In the genomic region with DNA sequence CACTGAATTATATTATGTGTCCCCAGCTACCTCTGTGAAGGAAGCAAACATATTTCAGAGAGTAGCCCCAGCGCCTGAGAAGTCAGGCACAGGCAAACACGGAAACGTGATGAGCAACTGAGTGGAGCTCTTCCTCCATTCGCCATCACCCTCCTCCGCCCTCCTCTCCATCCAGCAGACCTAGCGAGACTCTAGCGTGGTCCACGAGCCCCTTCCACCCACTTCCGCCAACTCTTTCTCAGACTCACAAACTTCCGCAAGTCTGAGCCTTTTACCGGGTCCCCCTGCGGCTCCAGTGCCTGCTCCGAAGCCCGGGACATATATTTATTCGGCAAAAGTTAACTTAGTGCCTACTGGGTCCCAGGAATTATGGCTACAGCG, we compare ENCODE assay signal across 8 cellular contexts. TPM values are rescaled to one million over a fixed set of nuclear protein-coding genes. Genes with fewer than 3 reads are reported as not detected.
DNase-seq lines count a peak whose midpoint lies in the region; ATAC-seq and TF ChIP-seq lines count a peak whose summit lies in the region.

No MANE protein-coding gene starts in this region.

- no peak for TF ChIP-seq CTCF in right atrium auricular region (IDR thresholded peaks at IDR 0.05)

- no peaks in the 10 kb centered on the region for H3K9me3 ChIP-seq in CD4-positive, alpha-beta memory T cell (ENCODE audit: control insufficient read depth in 1 of 2, low read length in 2 of 2)
- no peaks in the 10 kb centered on the region for H3K9me3 ChIP-seq in adipocyte (ENCODE audit: control insufficient read depth, low read length)
- no peaks in the 10 kb centered on the region for H3K9me3 ChIP-seq in right atrium auricular region

- peak overlapping the region; percentile 95 for H3K9ac ChIP-seq in adipocyte (ENCODE audit: low read length)

- intact Hi-C loops in CD4-positive, alpha-beta memory T cell (cut with micrococcal nuclease) = loop anchor here (1.0 to 2.0 kb wide), 6 partner anchors 39 to 1003 kb away; partner anchors contain the start of genes NOP56 and NSFL1C
- intact Hi-C loops in sciatic nerve (cut with DNase I) = no loop called here

- H3K27me3 Mint-ChIP-seq in CD4-positive, alpha-beta memory T cell = no peaks in the 10 kb centered on the region

- H3K4me1 ChIP-seq in CD4-positive, alpha-beta memory T cell (ENCODE audit: insufficient read depth, low read length) = peaks cover 32% of the 10 kb centered on the region
- H3K4me1 ChIP-seq in adipocyte (ENCODE audit: control insufficient read depth, insufficient read depth, low read length) (peaks cover 24% of the 10 kb centered on the region), right atrium auricular region (peaks cover 0 to 23% of the 10 kb centered on the region in 2 donors)

- peak overlapping the region; percentile 79 for H3K27ac ChIP-seq in CD4-positive, alpha-beta memory T cell (ENCODE audit: low read depth, low read length)
- H3K27ac ChIP-seq in right atrium auricular region = peak overlapping the region; percentile 91 to 94

- H3K4me3 Mint-ChIP-seq in CD4-positive, alpha-beta memory T cell = peak overlapping the region; percentile 96 to 99 (median 98)

- ATAC-seq in GM21360 (IDR thresholded peaks at IDR 0.05; ENCODE audit: unreplicated experiment) (peak; percentile 23), SK-N-SH treated with all-trans-retinoic acid at 6 μM for 48 hours (peak; percentile 66), sciatic nerve (peak; percentile 54)

- peaks cover 25 to 50% of the 10 kb centered on the region in 2 donors for H3K36me3 Mint-ChIP-seq in CD4-positive, alpha-beta memory T cell

- H3K9me3 Mint-ChIP-seq in CD4-positive, alpha-beta memory T cell = peaks cover 0 to 3% (median 0%) of the 10 kb centered on the region in 8 donors

- peak overlapping the region; percentile 85 to 90 for H3K4me3 ChIP-seq in CD4-positive, alpha-beta memory T cell (ENCODE audit: low read length in 2 of 2)
- peak overlapping the region; percentile 91 for H3K4me3 ChIP-seq in Jurkat, Clone E6-1 (ENCODE audit: low read length)
- peak overlapping the region; percentile 93 for H3K4me3 ChIP-seq in adipocyte (ENCODE audit: low read length)
- H3K4me3 ChIP-seq in right atrium auricular region = peak overlapping the region; percentile 69 to 70

- POLR2A ChIA-PET in CD4-positive, alpha-beta memory T cell (lab: Charles Lee; ENCODE audit: partially characterized antibody) = interaction anchor here (0.6 to 3.7 kb wide), 16 partner anchors 9 to 403 kb away, joined by 3 to 52 read pairs (median 7); partner anchors contain the start of genes IDH3B, NOP56, PTPRA and STK35

- H3K27ac Mint-ChIP-seq in CD4-positive, alpha-beta memory T cell = peak overlapping the region; percentile 96 to 99 (median 98)

- peaks cover 34% of the 10 kb centered on the region for H3K36me3 ChIP-seq in CD4-positive, alpha-beta memory T cell (ENCODE audit: insufficient read depth, low read length)
- peaks cover 27% of the 10 kb centered on the region for H3K36me3 ChIP-seq in adipocyte (ENCODE audit: control insufficient read depth, insufficient read depth, low read length, severe bottlenecking)
- peaks cover 28% of the 10 kb centered on the region for H3K36me3 ChIP-seq in right atrium auricular region

- H3K4me1 Mint-ChIP-seq in CD4-positive, alpha-beta memory T cell = peaks cover 28 to 51% (median 39%) of the 10 kb centered on the region in 4 donors

- CTCF ChIA-PET in CD4-positive, alpha-beta memory T cell (lab: Charles Lee; ENCODE audit: partially characterized antibody) = interaction anchor here (1.6 to 2.9 kb wide), 3 partner anchors 18 to 54 kb away, joined by 11 to 14 read pairs (median 11); no protein-coding TSS in a partner anchor

- DNase-seq in CD4-positive, alpha-beta memory T cell = peak; percentile 62 to 79 (median 70)
- DNase-seq in Jurkat, Clone E6-1 (ENCODE audit: low read depth, low spot score) = peak; percentile 35
- DNase-seq in adipocyte (ENCODE audit: low read depth) (peak; percentile 74), right atrium auricular region (ENCODE audit: low spot score) (no peak), sciatic nerve (ENCODE audit: low spot score) (no peak), GOT3 (lab: John Stamatoyannopoulos, UW) (no peak)

- no peaks in the 10 kb centered on the region for H3K27me3 ChIP-seq in CD4-positive, alpha-beta memory T cell (ENCODE audit: insufficient read depth, low read length)
- H3K27me3 ChIP-seq in adipocyte (replicated peaks; ENCODE audit: control insufficient read depth, insufficient read depth, low read length) (no peaks in the 10 kb centered on the region), right atrium auricular region (no peaks in the 10 kb centered on the region)

TF ChIP-seq in SK-N-SH treated with all-trans-retinoic acid at 6 μM for 48 hours, 23 proteins besides CTCF, POLR2A, EP300 and RAD21 (continues in another document):
- TF ChIP-seq CSDC2 (CRISPR knock-in tag; IDR thresholded peaks at IDR 0.05) (no peak), RARB (CRISPR knock-in tag; IDR thresholded peaks at IDR 0.05) (no peak), SNAI2 (CRISPR knock-in tag; IDR thresholded peaks at IDR 0.05) (no peak), ESRRG (CRISPR knock-in tag; IDR thresholded peaks at IDR 0.05) (no peak), ZNF8 (CRISPR knock-in tag; IDR thresholded peaks at IDR 0.05) (no peak), PPARA (CRISPR knock-in tag; IDR thresholded peaks at IDR 0.05; ENCODE audit: borderline replicate concordance) (no peak), GLIS3 (CRISPR knock-in tag; IDR thresholded peaks at IDR 0.05) (no peak), ZNF565 (CRISPR knock-in tag; conservative IDR thresholded peaks at IDR 0.05; ENCODE audit: low read depth) (no peak), BACH2 (CRISPR knock-in tag; IDR thresholded peaks at IDR 0.05; ENCODE audit: borderline replicate concordance) (no peak), TOX (CRISPR knock-in tag; IDR thresholded peaks at IDR 0.05; ENCODE audit: borderline replicate concordance) (no peak)
- TF ChIP-seq, protein P1, sequence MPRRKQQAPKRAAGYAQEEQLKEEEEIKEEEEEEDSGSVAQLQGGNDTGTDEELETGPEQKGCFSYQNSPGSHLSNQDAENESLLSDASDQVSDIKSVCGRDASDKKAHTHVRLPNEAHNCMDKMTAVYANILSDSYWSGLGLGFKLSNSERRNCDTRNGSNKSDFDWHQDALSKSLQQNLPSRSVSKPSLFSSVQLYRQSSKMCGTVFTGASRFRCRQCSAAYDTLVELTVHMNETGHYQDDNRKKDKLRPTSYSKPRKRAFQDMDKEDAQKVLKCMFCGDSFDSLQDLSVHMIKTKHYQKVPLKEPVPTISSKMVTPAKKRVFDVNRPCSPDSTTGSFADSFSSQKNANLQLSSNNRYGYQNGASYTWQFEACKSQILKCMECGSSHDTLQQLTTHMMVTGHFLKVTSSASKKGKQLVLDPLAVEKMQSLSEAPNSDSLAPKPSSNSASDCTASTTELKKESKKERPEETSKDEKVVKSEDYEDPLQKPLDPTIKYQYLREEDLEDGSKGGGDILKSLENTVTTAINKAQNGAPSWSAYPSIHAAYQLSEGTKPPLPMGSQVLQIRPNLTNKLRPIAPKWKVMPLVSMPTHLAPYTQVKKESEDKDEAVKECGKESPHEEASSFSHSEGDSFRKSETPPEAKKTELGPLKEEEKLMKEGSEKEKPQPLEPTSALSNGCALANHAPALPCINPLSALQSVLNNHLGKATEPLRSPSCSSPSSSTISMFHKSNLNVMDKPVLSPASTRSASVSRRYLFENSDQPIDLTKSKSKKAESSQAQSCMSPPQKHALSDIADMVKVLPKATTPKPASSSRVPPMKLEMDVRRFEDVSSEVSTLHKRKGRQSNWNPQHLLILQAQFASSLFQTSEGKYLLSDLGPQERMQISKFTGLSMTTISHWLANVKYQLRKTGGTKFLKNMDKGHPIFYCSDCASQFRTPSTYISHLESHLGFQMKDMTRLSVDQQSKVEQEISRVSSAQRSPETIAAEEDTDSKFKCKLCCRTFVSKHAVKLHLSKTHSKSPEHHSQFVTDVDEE (CRISPR knock-in tag; IDR thresholded peaks at IDR 0.05) = no peak
- TF ChIP-seq, protein P2, sequence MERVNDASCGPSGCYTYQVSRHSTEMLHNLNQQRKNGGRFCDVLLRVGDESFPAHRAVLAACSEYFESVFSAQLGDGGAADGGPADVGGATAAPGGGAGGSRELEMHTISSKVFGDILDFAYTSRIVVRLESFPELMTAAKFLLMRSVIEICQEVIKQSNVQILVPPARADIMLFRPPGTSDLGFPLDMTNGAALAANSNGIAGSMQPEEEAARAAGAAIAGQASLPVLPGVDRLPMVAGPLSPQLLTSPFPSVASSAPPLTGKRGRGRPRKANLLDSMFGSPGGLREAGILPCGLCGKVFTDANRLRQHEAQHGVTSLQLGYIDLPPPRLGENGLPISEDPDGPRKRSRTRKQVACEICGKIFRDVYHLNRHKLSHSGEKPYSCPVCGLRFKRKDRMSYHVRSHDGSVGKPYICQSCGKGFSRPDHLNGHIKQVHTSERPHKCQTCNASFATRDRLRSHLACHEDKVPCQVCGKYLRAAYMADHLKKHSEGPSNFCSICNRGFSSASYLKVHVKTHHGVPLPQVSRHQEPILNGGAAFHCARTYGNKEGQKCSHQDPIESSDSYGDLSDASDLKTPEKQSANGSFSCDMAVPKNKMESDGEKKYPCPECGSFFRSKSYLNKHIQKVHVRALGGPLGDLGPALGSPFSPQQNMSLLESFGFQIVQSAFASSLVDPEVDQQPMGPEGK (CRISPR knock-in tag; IDR thresholded peaks at IDR 0.05; ENCODE audit: borderline replicate concordance) = no peak; the same call in 1 of the 2 replicates
- TF ChIP-seq, protein P3, sequence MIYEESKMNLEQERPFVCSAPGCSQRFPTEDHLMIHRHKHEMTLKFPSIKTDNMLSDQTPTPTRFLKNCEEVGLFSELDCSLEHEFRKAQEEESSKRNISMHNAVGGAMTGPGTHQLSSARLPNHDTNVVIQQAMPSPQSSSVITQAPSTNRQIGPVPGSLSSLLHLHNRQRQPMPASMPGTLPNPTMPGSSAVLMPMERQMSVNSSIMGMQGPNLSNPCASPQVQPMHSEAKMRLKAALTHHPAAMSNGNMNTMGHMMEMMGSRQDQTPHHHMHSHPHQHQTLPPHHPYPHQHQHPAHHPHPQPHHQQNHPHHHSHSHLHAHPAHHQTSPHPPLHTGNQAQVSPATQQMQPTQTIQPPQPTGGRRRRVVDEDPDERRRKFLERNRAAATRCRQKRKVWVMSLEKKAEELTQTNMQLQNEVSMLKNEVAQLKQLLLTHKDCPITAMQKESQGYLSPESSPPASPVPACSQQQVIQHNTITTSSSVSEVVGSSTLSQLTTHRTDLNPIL (CRISPR knock-in tag; IDR thresholded peaks at IDR 0.05; ENCODE audit: low read depth) = no peak

RNA-seq across cellular contexts. Expression of gene SNRPB, which starts 0.5 kb away (rescaled TPM):
- 10 to 100 TPM; 96.2 to 99.3 TPM for total RNA-seq in CD4-positive, alpha-beta memory T cell
- polyA plus RNA-seq in CD4-positive, alpha-beta memory T cell = 100 to 1,000 TPM; 243 to 264 TPM
- 548 TPM for polyA plus RNA-seq in Jurkat, Clone E6-1 (2012; ENCODE audit: insufficient read depth, insufficient read length)
- total RNA-seq in right atrium auricular region (100 to 1,000 TPM in 1 of 2 donors, 10 to 100 TPM in 1; 78.7 to 105 TPM), sciatic nerve (64.3 TPM)

RNA-seq across cellular contexts. Expression of gene ZNF343, which starts 38.7 kb away (rescaled TPM):
- 10 to 100 TPM; 11.8 to 12.0 TPM for total RNA-seq in CD4-positive, alpha-beta memory T cell
- 1 to 10 TPM; 2.5 to 6.1 TPM for polyA plus RNA-seq in CD4-positive, alpha-beta memory T cell
- polyA plus RNA-seq in Jurkat, Clone E6-1 (2012; ENCODE audit: insufficient read depth, insufficient read length) = 8.9 TPM
- total RNA-seq in right atrium auricular region (1 to 10 TPM; 5.1 TPM), sciatic nerve (16.3 TPM)

Comparison
In these comparisons a context has a peak if more than half of its experiments do, and no peak if none do; other contexts are left out.
1. DNase-seq: peak in CD4-positive, alpha-beta memory T cell (5 of 5), Jurkat, Clone E6-1 (single experiment) and adipocyte (single experiment); none in right atrium auricular region (single experiment), sciatic nerve (single experiment) and GOT3 (single experiment).
2. Peak in every context shown above with its lines, with median percentiles within 50 percentile points of each other: H3K4me3 ChIP-seq and ATAC-seq.